In the genomic region with DNA sequence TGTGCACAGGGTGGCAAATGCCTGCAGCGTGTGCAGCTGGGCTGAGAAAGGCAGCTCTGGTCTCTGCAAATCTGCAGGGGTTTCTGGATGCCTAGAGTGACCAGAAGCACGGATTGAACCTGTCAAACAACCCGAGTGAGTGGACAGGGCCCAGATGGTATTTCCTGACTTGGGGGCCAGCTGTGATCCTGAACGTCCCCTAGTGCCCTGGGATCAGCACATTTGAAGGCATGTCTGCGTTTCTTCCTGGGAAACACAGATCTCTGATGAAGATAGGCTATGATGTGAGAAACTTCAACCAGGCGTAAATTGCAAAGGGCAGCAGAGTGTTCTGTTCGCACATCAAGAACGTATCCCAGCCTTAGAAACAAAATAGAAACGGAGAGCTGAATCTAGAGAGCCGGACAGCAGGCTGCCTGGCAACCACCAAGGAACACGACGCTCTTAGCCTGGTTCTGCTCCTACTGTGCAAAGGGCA, we compare ENCODE assay signal across 16 cellular contexts.
"Had no signal": no experiment of that assay in that cellular context is flagged by ENCODE, and none has a peak within 500 bp of the region (broad histone marks: within the 10 kb centered on the region; RNA-seq: fewer than 3 reads in every experiment).

No MANE protein-coding gene starts in this region.

- ATAC-seq: effector memory CD8-positive, alpha-beta T cell; foreskin keratinocyte had no signal

- H3K36me3 Mint-ChIP-seq: activated naive CD4-positive, alpha-beta T cell treated with anti-CD3 and anti-CD28 coated beads, Interleukin-2, amount 50 U/mL, for 24 hours; mesothelial cell of epicardium; stimulated activated memory B cell treated with anti-CD40 and anti-IgM and Interleukin-4, amounts not matched to agents 10 μg/mL and 1 μg/mL and 100 μg/mL, for 72 hours; type B pancreatic cell had no signal

- H3K9me3 Mint-ChIP-seq: activated naive CD4-positive, alpha-beta T cell treated with anti-CD3 and anti-CD28 coated beads, Interleukin-2, amount 50 U/mL, for 24 hours; effector memory CD8-positive, alpha-beta T cell; mesothelial cell of epicardium; nephron progenitor cell; stimulated activated memory B cell treated with anti-CD40 and anti-IgM and Interleukin-4, amounts not matched to agents 10 μg/mL and 1 μg/mL and 100 μg/mL, for 72 hours; type B pancreatic cell had no signal

- H3K9me3 ChIP-seq: ascending aorta, sigmoid colon, testis had no signal

- H3K4me3 ChIP-seq: ascending aorta, sigmoid colon, testis had no signal

- H3K4me3 Mint-ChIP-seq: activated naive CD4-positive, alpha-beta T cell treated with anti-CD3 and anti-CD28 coated beads, Interleukin-2, amount 50 U/mL, for 24 hours; effector memory CD8-positive, alpha-beta T cell; mesothelial cell of epicardium; nephron progenitor cell; stimulated activated memory B cell treated with anti-CD40 and anti-IgM and Interleukin-4, amounts not matched to agents 10 μg/mL and 1 μg/mL and 100 μg/mL, for 72 hours; type B pancreatic cell had no signal

- H3K27ac Mint-ChIP-seq: activated naive CD4-positive, alpha-beta T cell treated with anti-CD3 and anti-CD28 coated beads, Interleukin-2, amount 50 U/mL, for 24 hours; effector memory CD8-positive, alpha-beta T cell; mesothelial cell of epicardium; nephron progenitor cell; stimulated activated memory B cell treated with anti-CD40 and anti-IgM and Interleukin-4, amounts not matched to agents 10 μg/mL and 1 μg/mL and 100 μg/mL, for 72 hours; type B pancreatic cell had no signal

- H3K27me3 ChIP-seq: ascending aorta, sigmoid colon, testis had no signal

- H3K4me1 Mint-ChIP-seq: activated naive CD4-positive, alpha-beta T cell treated with anti-CD3 and anti-CD28 coated beads, Interleukin-2, amount 50 U/mL, for 24 hours; mesothelial cell of epicardium; stimulated activated memory B cell treated with anti-CD40 and anti-IgM and Interleukin-4, amounts not matched to agents 10 μg/mL and 1 μg/mL and 100 μg/mL, for 72 hours had no signal

- DNase-seq: activated CD4-positive, alpha-beta T cell treated with anti-CD3 and anti-CD28 coated beads, Interleukin-2, amount 50 U/mL, for 4 hours; activated gamma-delta T cell; effector memory CD8-positive, alpha-beta T cell; foreskin keratinocyte; sigmoid colon; stimulated activated CD4-positive, alpha-beta T cell treated with anti-CD3 and anti-CD28 coated beads, Interleukin-4, amount 100 ng/mL, for 4 hours; T-helper 2 cell; testis had no signal

- H3K4me1 ChIP-seq: ascending aorta, foreskin keratinocyte, testis had no signal

- H3K27ac ChIP-seq: ascending aorta, epithelial cell of prostate, foreskin keratinocyte, sigmoid colon, testis, VCaP had no signal

- H3K36me3 ChIP-seq: ascending aorta, sigmoid colon had no signal
